28 cellular contexts compared by ENCODE assay signal in genomic region chr21:44477712-44478111, GRCh38.
"Had no signal": no experiment of that assay in that cellular context is flagged by ENCODE, and none has a peak within 500 bp of the region (broad histone marks: within the 10 kb centered on the region; RNA-seq: fewer than 3 reads in every experiment).

No MANE protein-coding gene starts in this region.

- H3K4me1 ChIP-seq: colonic mucosa, esophagus muscularis mucosa, psoas muscle, suprapubic skin, transverse colon had no signal

- H3K4me3 ChIP-seq: colonic mucosa, dorsolateral prefrontal cortex, esophagus muscularis mucosa, hepatocyte, left ventricle myocardium inferior, ovary, psoas muscle, stomach, suprapubic skin, transverse colon had no signal

- H3K9me3 ChIP-seq: colonic mucosa, esophagus muscularis mucosa, left ventricle myocardium inferior, neutrophil, ovary, psoas muscle, stomach, suprapubic skin, transverse colon had no signal

- DNase-seq: activated B cell treated with CpG ODN at 0.5 μM for 24 hours; activated CD4-positive, alpha-beta T cell treated with anti-CD3 and anti-CD28 coated beads for 36 hours; activated CD4-positive, alpha-beta T cell treated with anti-CD3 and anti-CD28 coated beads, Interleukin-2, amount 50 U/mL, for 4 hours; activated CD8-positive, alpha-beta memory T cell treated with anti-CD3 and anti-CD28 coated beads for 24 hours; activated CD8-positive, alpha-beta memory T cell treated with anti-CD3 and anti-CD28 coated beads, Interleukin-2, amount 50 U/mL, for 4 hours; activated naive CD4-positive, alpha-beta T cell treated with anti-CD3 and anti-CD28 coated beads for 36 hours; activated T-cell treated with anti-CD3 and anti-CD28 coated beads, Interleukin-2, amount 50 U/mL, for 4 hours; amygdala; colonic mucosa; effector memory CD8-positive, alpha-beta T cell; glutamatergic neuron; immature natural killer cell; left ventricle myocardium inferior; mammary epithelial cell; midbrain; ovary; psoas muscle; stimulated activated CD4-positive, alpha-beta T cell treated with anti-CD3 and anti-CD28 coated beads, Interleukin-15, amount 100 ng/mL, for 24 hours; stomach; T1000; transverse colon had no signal

- ATAC-seq: activated CD4-positive, alpha-beta T cell treated with anti-CD3 and anti-CD28 coated beads for 36 hours; activated T-cell treated with anti-CD3 and anti-CD28 coated beads, Interleukin-2, amount 50 U/mL, for 4 hours; effector memory CD8-positive, alpha-beta T cell; natural killer cell treated with Interleukin-12 subunit alpha and Interleukin-12 subunit beta and Interleukin-15 and Interleukin-18, amount 100 ng/mL, for 72 hours; psoas muscle; stimulated activated memory B cell treated with anti-CD40 and anti-IgM and Interleukin-4, amounts not matched to agents 10 μg/mL and 1 μg/mL and 100 μg/mL, for 72 hours had no signal

- H3K27ac ChIP-seq: colonic mucosa, dorsolateral prefrontal cortex, esophagus muscularis mucosa, hepatocyte, neutrophil, ovary, psoas muscle, stomach, suprapubic skin had no signal

- H3K27me3 ChIP-seq: colonic mucosa, hepatocyte, neutrophil, ovary, suprapubic skin had no signal

- H3K36me3 ChIP-seq: colonic mucosa, left ventricle myocardium inferior, neutrophil, ovary, suprapubic skin, transverse colon had no signal
